ENCODE assay signal across 32 cellular contexts in genomic region chr5:170206958-170207357, GRCh38. TPM values are rescaled to one million over a fixed set of nuclear protein-coding genes. Genes with fewer than 3 reads are reported as not detected.
"Had no signal": no experiment of that assay in that cellular context is flagged by ENCODE, and none has a peak within 500 bp of the region (broad histone marks: within the 10 kb centered on the region; RNA-seq: fewer than 3 reads in every experiment).

No MANE protein-coding gene starts in this region.

- H3K27ac ChIP-seq: stomach, suprapubic skin, testis, thoracic aorta, thyroid gland, tibial artery, tibial nerve, transverse colon, upper lobe of left lung, upper lobe of right lung, uterus, vagina had no signal

- FAIRE-seq: urothelium cell line had no signal

- H3K36me3 Mint-ChIP-seq: stimulated activated effector memory CD8-positive, alpha-beta T cell treated with anti-CD3 and anti-CD28 coated beads, Interleukin-12 subunit alpha, Interleukin-12 subunit beta, amount 100 ng/mL, for 72 hours; stimulated activated memory B cell treated with anti-CD40 and anti-IgM and Interleukin-4, amounts not matched to agents 10 μg/mL and 1 μg/mL and 100 μg/mL, for 72 hours; stimulated activated naive B cell treated with anti-CD40 and anti-IgM and Interleukin-4, amounts not matched to agents 10 μg/mL and 1 μg/mL and 100 μg/mL, for 72 hours; type B pancreatic cell had no signal

- H3K9me3 Mint-ChIP-seq: stimulated activated effector memory CD8-positive, alpha-beta T cell treated with anti-CD3 and anti-CD28 coated beads, Interleukin-12 subunit alpha, Interleukin-12 subunit beta, amount 100 ng/mL, for 72 hours; stimulated activated memory B cell treated with anti-CD40 and anti-IgM and Interleukin-4, amounts not matched to agents 10 μg/mL and 1 μg/mL and 100 μg/mL, for 72 hours; stimulated activated naive B cell treated with anti-CD40 and anti-IgM and Interleukin-4, amounts not matched to agents 10 μg/mL and 1 μg/mL and 100 μg/mL, for 72 hours; stimulated activated naive CD8-positive, alpha-beta T cell treated with anti-CD3 and anti-CD28 coated beads, Interleukin-15, amount 100 ng/mL, for 72 hours; stimulated activated naive CD8-positive, alpha-beta T cell treated with anti-CD3 and anti-CD28 coated beads, Interleukin-15, Interleukin-2, amounts not matched to agents 100 ng/mL and 50 ng/mL, for 24 hours; type B pancreatic cell had no signal

- H3K27ac Mint-ChIP-seq: stimulated activated effector memory CD8-positive, alpha-beta T cell treated with anti-CD3 and anti-CD28 coated beads, Interleukin-12 subunit alpha, Interleukin-12 subunit beta, amount 100 ng/mL, for 72 hours; stimulated activated memory B cell treated with anti-CD40 and anti-IgM and Interleukin-4, amounts not matched to agents 10 μg/mL and 1 μg/mL and 100 μg/mL, for 72 hours; stimulated activated naive B cell treated with anti-CD40 and anti-IgM and Interleukin-4, amounts not matched to agents 10 μg/mL and 1 μg/mL and 100 μg/mL, for 72 hours; stimulated activated naive CD8-positive, alpha-beta T cell treated with anti-CD3 and anti-CD28 coated beads, Interleukin-15, amount 100 ng/mL, for 72 hours; stimulated activated naive CD8-positive, alpha-beta T cell treated with anti-CD3 and anti-CD28 coated beads, Interleukin-15, Interleukin-2, amounts not matched to agents 100 ng/mL and 50 ng/mL, for 24 hours; type B pancreatic cell had no signal

- DNase-seq: stimulated activated CD4-positive, alpha-beta T cell treated with anti-CD3 and anti-CD28 coated beads, Interleukin-2, amount 100 ng/mL, for 48 hours; stimulated activated CD4-positive, alpha-beta T cell treated with anti-CD3 and anti-CD28 coated beads, Interleukin-4, amount 100 ng/mL, for 1 hour; stimulated activated CD4-positive, alpha-beta T cell treated with anti-CD3 and anti-CD28 coated beads, Interleukin-4, amount 100 ng/mL, for 24 hours; stimulated activated CD4-positive, alpha-beta T cell treated with anti-CD3 and anti-CD28 coated beads, Interleukin-4, amount 100 ng/mL, for 4 hours; stimulated activated CD8-positive, alpha-beta memory T cell treated with anti-CD3 and anti-CD28 coated beads, Interleukin-4, amount 100 ng/mL, for 48 hours; stimulated activated naive B cell treated with anti-CD40 and anti-IgM and Interleukin-4, amounts not matched to agents 10 μg/mL and 1 μg/mL and 100 μg/mL, for 72 hours; stimulated activated naive CD4-positive, alpha-beta T cell; stimulated activated naive CD4-positive, alpha-beta T cell treated with Interleukin-2 at 50 U/mL for 16 hours; stimulated activated naive CD8-positive, alpha-beta T cell treated with anti-CD3 and anti-CD28 coated beads, Interleukin-15, amount 100 ng/mL, for 72 hours; stimulated activated naive CD8-positive, alpha-beta T cell treated with anti-CD3 and anti-CD28 coated beads, Interleukin-15, Interleukin-2, amounts not matched to agents 100 U/mL and 50 U/mL, for 24 hours; stomach; substantia nigra; testis; thyroid gland; tibial artery; transverse colon; trophoblast cell; upper lobe of left lung; upper lobe of right lung; uterus had no signal

- H3K36me3 ChIP-seq: stomach, suprapubic skin, thoracic aorta, thyroid gland, tibial artery, tibial nerve, transverse colon, upper lobe of left lung, upper lobe of right lung, uterus, vagina had no signal

- H3K9me3 ChIP-seq: stomach, suprapubic skin, testis, thoracic aorta, thyroid gland, tibial artery, tibial nerve, transverse colon, upper lobe of left lung, upper lobe of right lung, uterus, vagina had no signal

- H3K4me3 Mint-ChIP-seq: stimulated activated effector memory CD8-positive, alpha-beta T cell treated with anti-CD3 and anti-CD28 coated beads, Interleukin-12 subunit alpha, Interleukin-12 subunit beta, amount 100 ng/mL, for 72 hours; stimulated activated memory B cell treated with anti-CD40 and anti-IgM and Interleukin-4, amounts not matched to agents 10 μg/mL and 1 μg/mL and 100 μg/mL, for 72 hours; stimulated activated naive B cell treated with anti-CD40 and anti-IgM and Interleukin-4, amounts not matched to agents 10 μg/mL and 1 μg/mL and 100 μg/mL, for 72 hours; stimulated activated naive CD8-positive, alpha-beta T cell treated with anti-CD3 and anti-CD28 coated beads, Interleukin-15, amount 100 ng/mL, for 72 hours; stimulated activated naive CD8-positive, alpha-beta T cell treated with anti-CD3 and anti-CD28 coated beads, Interleukin-15, Interleukin-2, amounts not matched to agents 100 ng/mL and 50 ng/mL, for 24 hours; type B pancreatic cell had no signal

- H3K4me1 ChIP-seq: suprapubic skin, testis, thyroid gland, tibial artery, tibial nerve, transverse colon, upper lobe of left lung, upper lobe of right lung, uterus, vagina had no signal

- ATAC-seq: stimulated activated effector memory CD8-positive, alpha-beta T cell treated with anti-CD3 and anti-CD28 coated beads, Interleukin-12 subunit alpha, Interleukin-12 subunit beta, amount 100 ng/mL, for 72 hours; stimulated activated memory B cell treated with anti-CD40 and anti-IgM and Interleukin-4, amounts not matched to agents 10 μg/mL and 1 μg/mL and 100 μg/mL, for 72 hours; stimulated activated naive B cell treated with anti-CD40 and anti-IgM and Interleukin-4, amounts not matched to agents 10 μg/mL and 1 μg/mL and 100 μg/mL, for 72 hours; stimulated activated naive CD8-positive, alpha-beta T cell treated with anti-CD3 and anti-CD28 coated beads, Interleukin-15, amount 100 ng/mL, for 72 hours; stimulated activated naive CD8-positive, alpha-beta T cell treated with anti-CD3 and anti-CD28 coated beads, Interleukin-15, Interleukin-2, amounts not matched to agents 100 U/mL and 50 U/mL, for 24 hours; upper lobe of right lung had no signal

- H3K27me3 ChIP-seq: stomach, suprapubic skin, testis, thyroid gland, tibial artery, tibial nerve, transverse colon, upper lobe of left lung, uterus, vagina had no signal

- H3K4me3 ChIP-seq: stomach, suprapubic skin, testis, thoracic aorta, thyroid gland, tibial artery, tibial nerve, transverse colon, upper lobe of left lung, upper lobe of right lung, uterus, vagina had no signal

- H3K4me1 Mint-ChIP-seq: stimulated activated effector memory CD8-positive, alpha-beta T cell treated with anti-CD3 and anti-CD28 coated beads, Interleukin-12 subunit alpha, Interleukin-12 subunit beta, amount 100 ng/mL, for 72 hours; stimulated activated memory B cell treated with anti-CD40 and anti-IgM and Interleukin-4, amounts not matched to agents 10 μg/mL and 1 μg/mL and 100 μg/mL, for 72 hours; stimulated activated naive B cell treated with anti-CD40 and anti-IgM and Interleukin-4, amounts not matched to agents 10 μg/mL and 1 μg/mL and 100 μg/mL, for 72 hours; stimulated activated naive CD8-positive, alpha-beta T cell treated with anti-CD3 and anti-CD28 coated beads, Interleukin-15, amount 100 ng/mL, for 72 hours had no signal

RNA-seq across cellular contexts. Expression of gene C5orf58, which starts 25.8 kb away (rescaled TPM):
- total RNA-seq: suprapubic skin, temporal lobe, thoracic aorta, thyroid gland, upper lobe of left lung, upper lobe of right lung, ureter, urinary bladder, uterus, vagina had no signal
